In the genomic region with DNA sequence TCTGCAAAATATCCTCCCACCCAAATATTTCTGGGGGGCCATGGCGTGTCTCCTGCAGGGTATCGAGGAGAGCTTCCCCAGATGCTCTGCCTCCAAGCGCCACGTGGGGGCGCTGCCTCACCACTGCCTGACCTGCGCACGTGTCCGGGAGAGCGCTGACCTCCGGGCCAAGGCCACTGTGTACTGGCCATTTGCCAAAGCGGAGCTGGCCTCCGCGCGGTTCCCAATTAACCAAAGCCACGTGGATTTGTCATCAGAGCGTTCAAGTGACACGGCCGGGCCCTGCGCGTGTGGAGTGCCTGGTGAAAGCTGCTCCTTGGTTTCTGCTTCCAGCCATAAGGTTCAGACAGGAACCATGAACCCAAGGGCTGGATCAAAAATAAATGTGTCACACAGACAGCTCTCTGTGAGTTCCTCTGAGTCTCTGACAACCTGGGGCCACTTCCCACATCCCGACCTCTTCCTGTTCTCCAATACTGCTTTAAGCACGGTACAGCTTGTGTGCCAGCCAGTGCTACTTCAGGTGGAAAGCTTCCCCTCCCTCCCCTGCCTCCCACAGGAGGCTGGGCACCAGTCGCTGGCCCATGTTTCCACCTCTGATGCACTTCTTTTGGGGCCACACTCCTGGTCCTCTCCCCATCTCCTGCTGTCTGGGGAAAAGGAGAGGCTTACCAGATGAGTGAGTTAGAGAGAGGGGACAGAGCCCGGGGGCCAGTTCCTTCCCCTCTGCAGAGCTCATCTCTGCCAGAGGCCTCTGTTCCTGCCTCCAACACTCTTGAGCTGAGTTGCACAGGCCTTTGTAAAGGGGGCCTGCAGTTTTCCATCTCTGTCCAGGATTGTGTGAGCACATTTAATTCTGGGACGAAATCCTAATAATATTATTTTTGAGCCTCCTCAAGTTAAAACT, we compare ENCODE assay signal across 1 cellular context.
TF ChIP-seq lines count a peak whose summit lies in the region.

No MANE protein-coding gene starts in this region.

TF ChIP-seq in HepG2, 621 proteins besides CTCF, POLR2A, EP300 and RAD21 (continued from another document and continues in another):
- TF ChIP-seq ZNF737 (CRISPR knock-in tag; IDR thresholded peaks at IDR 0.05; ENCODE audit: borderline replicate concordance) (no peak), ZNF670 (CRISPR knock-in tag; IDR thresholded peaks at IDR 0.05; ENCODE audit: borderline replicate concordance) (no peak), ZNF225 (CRISPR knock-in tag; IDR thresholded peaks at IDR 0.05) (no peak), ZNF430 (CRISPR knock-in tag; IDR thresholded peaks at IDR 0.05) (peak; percentile 68; the same call in 1 of the 2 replicates), RFX3 (CRISPR knock-in tag; IDR thresholded peaks at IDR 0.05) (no peak), REL (CRISPR knock-in tag; conservative IDR thresholded peaks at IDR 0.05) (no peak; the same call in 1 of the 2 replicates), ZNF3 (CRISPR knock-in tag; IDR thresholded peaks at IDR 0.05) (no peak), SSRP1 (CRISPR knock-in tag; IDR thresholded peaks at IDR 0.05) (no peak), ZNF234 (CRISPR knock-in tag; conservative IDR thresholded peaks at IDR 0.05) (no peak), SIN3B (IDR thresholded peaks at IDR 0.05; ENCODE audit: low read length) (no peak), TARDBP (CRISPR knock-in tag; IDR thresholded peaks at IDR 0.05) (peak; percentile 85), TSC22D2 (CRISPR knock-in tag; IDR thresholded peaks at IDR 0.05; ENCODE audit: borderline replicate concordance) (no peak), ZNF724P (CRISPR knock-in tag; IDR thresholded peaks at IDR 0.05; ENCODE audit: borderline replicate concordance) (0 out of 2 replicates have a peak, but pooled peaks have one; percentile 67), CENPT (CRISPR knock-in tag; IDR thresholded peaks at IDR 0.05; ENCODE audit: low read depth) (no peak), ZNF230 (CRISPR knock-in tag; IDR thresholded peaks at IDR 0.05) (no peak), ZNF644 (CRISPR knock-in tag; IDR thresholded peaks at IDR 0.05; ENCODE audit: low read depth) (peak; percentile 59; the same call in 1 of the 2 replicates), MTF2 (CRISPR knock-in tag; IDR thresholded peaks at IDR 0.05; ENCODE audit: borderline replicate concordance) (no peak), RAD51 (IDR thresholded peaks at IDR 0.05; ENCODE audit: borderline replicate concordance) (no peak), ATF7-NPFF (CRISPR knock-in tag; IDR thresholded peaks at IDR 0.05; ENCODE audit: low read depth) (peak; percentile 82), GLI4 (CRISPR knock-in tag; IDR thresholded peaks at IDR 0.05; ENCODE audit: borderline replicate concordance) (no peak), ZBTB46 (CRISPR knock-in tag; IDR thresholded peaks at IDR 0.05; ENCODE audit: borderline replicate concordance) (no peak), ZNF761 (CRISPR knock-in tag; conservative IDR thresholded peaks at IDR 0.05) (no peak), RORA (CRISPR knock-in tag; IDR thresholded peaks at IDR 0.05) (no peak), IKZF4 (CRISPR knock-in tag; IDR thresholded peaks at IDR 0.05; ENCODE audit: borderline replicate concordance, low read depth, not compliant biosample characterization) (no peak), ZNF256 (CRISPR knock-in tag; conservative IDR thresholded peaks at IDR 0.05) (no peak), ETV6 (CRISPR knock-in tag; conservative IDR thresholded peaks at IDR 0.05) (0 out of 2 replicates have a peak, but pooled peaks have one; percentile 35), ZNF20 (CRISPR knock-in tag; IDR thresholded peaks at IDR 0.05) (no peak), ZNF292 (CRISPR knock-in tag; IDR thresholded peaks at IDR 0.05; ENCODE audit: borderline replicate concordance, low read depth) (no peak), ZNF580 (CRISPR knock-in tag; IDR thresholded peaks at IDR 0.05; ENCODE audit: borderline replicate concordance, low read depth) (peak; percentile 84), GFI1 (CRISPR knock-in tag; IDR thresholded peaks at IDR 0.05; ENCODE audit: borderline replicate concordance) (0 out of 2 replicates have a peak, but pooled peaks have one; percentile 35), SP140L (CRISPR knock-in tag; IDR thresholded peaks at IDR 0.05; ENCODE audit: borderline replicate concordance) (peak; percentile 77; the same call in 1 of the 2 replicates), ZNF235 (CRISPR knock-in tag; IDR thresholded peaks at IDR 0.05; ENCODE audit: borderline replicate concordance) (no peak), SYNCRIP (IDR thresholded peaks at IDR 0.05; ENCODE audit: insufficient read depth, low read depth, low read length) (no peak), FOXK1 (CRISPR knock-in tag; IDR thresholded peaks at IDR 0.05; ENCODE audit: borderline replicate concordance, low read depth) (peak; percentile 31; the same call in 1 of the 2 replicates), DDIT3 (CRISPR knock-in tag; IDR thresholded peaks at IDR 0.05) (no peak), TRIM24 (CRISPR knock-in tag; IDR thresholded peaks at IDR 0.05) (no peak), ZBTB2 (CRISPR knock-in tag; IDR thresholded peaks at IDR 0.05; ENCODE audit: low read depth) (no peak), ATRX (CRISPR knock-in tag; IDR thresholded peaks at IDR 0.05; ENCODE audit: borderline replicate concordance) (no peak), MED1 (CRISPR knock-in tag; IDR thresholded peaks at IDR 0.05) (peak; percentile 62), CCAR2 (optimal IDR thresholded peaks at IDR 0.05; ENCODE audit: low read depth, low read length) (no peak), IRX3 (CRISPR knock-in tag; IDR thresholded peaks at IDR 0.05; ENCODE audit: borderline replicate concordance, low read depth) (0 out of 2 replicates have a peak, but pooled peaks have one; percentile 43), CCDC6 (CRISPR knock-in tag; IDR thresholded peaks at IDR 0.05) (no peak; the same call in 1 of the 2 replicates), GTF3A (CRISPR knock-in tag; conservative IDR thresholded peaks at IDR 0.05) (no peak)
- TF ChIP-seq, protein P1, sequence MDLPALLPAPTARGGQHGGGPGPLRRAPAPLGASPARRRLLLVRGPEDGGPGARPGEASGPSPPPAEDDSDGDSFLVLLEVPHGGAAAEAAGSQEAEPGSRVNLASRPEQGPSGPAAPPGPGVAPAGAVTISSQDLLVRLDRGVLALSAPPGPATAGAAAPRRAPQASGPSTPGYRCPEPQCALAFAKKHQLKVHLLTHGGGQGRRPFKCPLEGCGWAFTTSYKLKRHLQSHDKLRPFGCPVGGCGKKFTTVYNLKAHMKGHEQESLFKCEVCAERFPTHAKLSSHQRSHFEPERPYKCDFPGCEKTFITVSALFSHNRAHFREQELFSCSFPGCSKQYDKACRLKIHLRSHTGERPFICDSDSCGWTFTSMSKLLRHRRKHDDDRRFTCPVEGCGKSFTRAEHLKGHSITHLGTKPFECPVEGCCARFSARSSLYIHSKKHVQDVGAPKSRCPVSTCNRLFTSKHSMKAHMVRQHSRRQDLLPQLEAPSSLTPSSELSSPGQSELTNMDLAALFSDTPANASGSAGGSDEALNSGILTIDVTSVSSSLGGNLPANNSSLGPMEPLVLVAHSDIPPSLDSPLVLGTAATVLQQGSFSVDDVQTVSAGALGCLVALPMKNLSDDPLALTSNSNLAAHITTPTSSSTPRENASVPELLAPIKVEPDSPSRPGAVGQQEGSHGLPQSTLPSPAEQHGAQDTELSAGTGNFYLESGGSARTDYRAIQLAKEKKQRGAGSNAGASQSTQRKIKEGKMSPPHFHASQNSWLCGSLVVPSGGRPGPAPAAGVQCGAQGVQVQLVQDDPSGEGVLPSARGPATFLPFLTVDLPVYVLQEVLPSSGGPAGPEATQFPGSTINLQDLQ (CRISPR knock-in tag; IDR thresholded peaks at IDR 0.05) = no peak
- TF ChIP-seq, protein P2, sequence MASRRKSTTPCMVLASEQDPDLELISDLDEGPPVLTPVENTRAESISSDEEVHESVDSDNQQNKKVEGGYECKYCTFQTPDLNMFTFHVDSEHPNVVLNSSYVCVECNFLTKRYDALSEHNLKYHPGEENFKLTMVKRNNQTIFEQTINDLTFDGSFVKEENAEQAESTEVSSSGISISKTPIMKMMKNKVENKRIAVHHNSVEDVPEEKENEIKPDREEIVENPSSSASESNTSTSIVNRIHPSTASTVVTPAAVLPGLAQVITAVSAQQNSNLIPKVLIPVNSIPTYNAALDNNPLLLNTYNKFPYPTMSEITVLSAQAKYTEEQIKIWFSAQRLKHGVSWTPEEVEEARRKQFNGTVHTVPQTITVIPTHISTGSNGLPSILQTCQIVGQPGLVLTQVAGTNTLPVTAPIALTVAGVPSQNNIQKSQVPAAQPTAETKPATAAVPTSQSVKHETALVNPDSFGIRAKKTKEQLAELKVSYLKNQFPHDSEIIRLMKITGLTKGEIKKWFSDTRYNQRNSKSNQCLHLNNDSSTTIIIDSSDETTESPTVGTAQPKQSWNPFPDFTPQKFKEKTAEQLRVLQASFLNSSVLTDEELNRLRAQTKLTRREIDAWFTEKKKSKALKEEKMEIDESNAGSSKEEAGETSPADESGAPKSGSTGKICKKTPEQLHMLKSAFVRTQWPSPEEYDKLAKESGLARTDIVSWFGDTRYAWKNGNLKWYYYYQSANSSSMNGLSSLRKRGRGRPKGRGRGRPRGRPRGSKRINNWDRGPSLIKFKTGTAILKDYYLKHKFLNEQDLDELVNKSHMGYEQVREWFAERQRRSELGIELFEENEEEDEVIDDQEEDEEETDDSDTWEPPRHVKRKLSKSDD (CRISPR knock-in tag; IDR thresholded peaks at IDR 0.05; ENCODE audit: low read depth) = 0 out of 2 replicates have a peak, but pooled peaks have one; percentile 61
- TF ChIP-seq, protein P3, sequence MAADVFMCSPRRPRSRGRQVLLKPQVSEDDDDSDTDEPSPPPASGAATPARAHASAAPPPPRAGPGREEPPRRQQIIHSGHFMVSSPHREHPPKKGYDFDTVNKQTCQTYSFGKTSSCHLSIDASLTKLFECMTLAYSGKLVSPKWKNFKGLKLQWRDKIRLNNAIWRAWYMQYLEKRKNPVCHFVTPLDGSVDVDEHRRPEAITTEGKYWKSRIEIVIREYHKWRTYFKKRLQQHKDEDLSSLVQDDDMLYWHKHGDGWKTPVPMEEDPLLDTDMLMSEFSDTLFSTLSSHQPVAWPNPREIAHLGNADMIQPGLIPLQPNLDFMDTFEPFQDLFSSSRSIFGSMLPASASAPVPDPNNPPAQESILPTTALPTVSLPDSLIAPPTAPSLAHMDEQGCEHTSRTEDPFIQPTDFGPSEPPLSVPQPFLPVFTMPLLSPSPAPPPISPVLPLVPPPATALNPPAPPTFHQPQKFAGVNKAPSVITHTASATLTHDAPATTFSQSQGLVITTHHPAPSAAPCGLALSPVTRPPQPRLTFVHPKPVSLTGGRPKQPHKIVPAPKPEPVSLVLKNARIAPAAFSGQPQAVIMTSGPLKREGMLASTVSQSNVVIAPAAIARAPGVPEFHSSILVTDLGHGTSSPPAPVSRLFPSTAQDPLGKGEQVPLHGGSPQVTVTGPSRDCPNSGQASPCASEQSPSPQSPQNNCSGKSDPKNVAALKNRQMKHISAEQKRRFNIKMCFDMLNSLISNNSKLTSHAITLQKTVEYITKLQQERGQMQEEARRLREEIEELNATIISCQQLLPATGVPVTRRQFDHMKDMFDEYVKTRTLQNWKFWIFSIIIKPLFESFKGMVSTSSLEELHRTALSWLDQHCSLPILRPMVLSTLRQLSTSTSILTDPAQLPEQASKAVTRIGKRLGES (CRISPR knock-in tag; IDR thresholded peaks at IDR 0.05; ENCODE audit: borderline replicate concordance) = peak; percentile 82; the same call in 1 of the 2 replicates
- TF ChIP-seq, protein P4, sequence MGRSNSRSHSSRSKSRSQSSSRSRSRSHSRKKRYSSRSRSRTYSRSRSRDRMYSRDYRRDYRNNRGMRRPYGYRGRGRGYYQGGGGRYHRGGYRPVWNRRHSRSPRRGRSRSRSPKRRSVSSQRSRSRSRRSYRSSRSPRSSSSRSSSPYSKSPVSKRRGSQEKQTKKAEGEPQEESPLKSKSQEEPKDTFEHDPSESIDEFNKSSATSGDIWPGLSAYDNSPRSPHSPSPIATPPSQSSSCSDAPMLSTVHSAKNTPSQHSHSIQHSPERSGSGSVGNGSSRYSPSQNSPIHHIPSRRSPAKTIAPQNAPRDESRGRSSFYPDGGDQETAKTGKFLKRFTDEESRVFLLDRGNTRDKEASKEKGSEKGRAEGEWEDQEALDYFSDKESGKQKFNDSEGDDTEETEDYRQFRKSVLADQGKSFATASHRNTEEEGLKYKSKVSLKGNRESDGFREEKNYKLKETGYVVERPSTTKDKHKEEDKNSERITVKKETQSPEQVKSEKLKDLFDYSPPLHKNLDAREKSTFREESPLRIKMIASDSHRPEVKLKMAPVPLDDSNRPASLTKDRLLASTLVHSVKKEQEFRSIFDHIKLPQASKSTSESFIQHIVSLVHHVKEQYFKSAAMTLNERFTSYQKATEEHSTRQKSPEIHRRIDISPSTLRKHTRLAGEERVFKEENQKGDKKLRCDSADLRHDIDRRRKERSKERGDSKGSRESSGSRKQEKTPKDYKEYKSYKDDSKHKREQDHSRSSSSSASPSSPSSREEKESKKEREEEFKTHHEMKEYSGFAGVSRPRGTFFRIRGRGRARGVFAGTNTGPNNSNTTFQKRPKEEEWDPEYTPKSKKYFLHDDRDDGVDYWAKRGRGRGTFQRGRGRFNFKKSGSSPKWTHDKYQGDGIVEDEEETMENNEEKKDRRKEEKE (IDR thresholded peaks at IDR 0.05) = no peak
